ENCODE assay signal across 13 cellular contexts in genomic region chr18:59878644-59879043, GRCh38. TPM values are rescaled to one million over a fixed set of nuclear protein-coding genes. Genes with fewer than 3 reads are reported as not detected.
DNase-seq lines count a peak whose midpoint lies in the region; ATAC-seq and TF ChIP-seq lines count a peak whose summit lies in the region.
"Had no signal": no experiment of that assay in that cellular context is flagged by ENCODE, and none has a peak within 500 bp of the region (broad histone marks: within the 10 kb centered on the region; RNA-seq: fewer than 3 reads in every experiment).

No MANE protein-coding gene starts in this region.

- H3K79me2 ChIP-seq in ACC112 (ENCODE audit: control insufficient read depth, insufficient read depth, low read length, unreplicated experiment) = no peaks in the 10 kb centered on the region

- TF ChIP-seq CTCF in colonic mucosa (IDR thresholded peaks at IDR 0.05) = no peak

- peak overlapping the region; percentile 64 for H2AFZ ChIP-seq in ACC112 (ENCODE audit: low read length, unreplicated experiment)

- H3K36me3 ChIP-seq in ACC112 (ENCODE audit: insufficient read depth, low read length) (no peaks in the 10 kb centered on the region), colonic mucosa (no peaks in the 10 kb centered on the region)

- H3K4me1 ChIP-seq in ACC112 (ENCODE audit: control insufficient read depth, insufficient read depth, low read length, unreplicated experiment) (peaks cover 30% of the 10 kb centered on the region), colonic mucosa (no peaks in the 10 kb centered on the region)

- H3K27ac ChIP-seq in ACC112 (ENCODE audit: low read depth, low read length) (no peak overlapping the region), colonic mucosa (no peak overlapping the region)
- H3K27ac ChIP-seq: SK-N-MC had no signal

- intact Hi-C loops in colonic mucosa (cut with DNase I) (no loop called here), posterior cingulate gyrus (cut with DNase I) (no loop called here)

- H3K27me3 ChIP-seq in ACC112 (ENCODE audit: insufficient read depth, low read length) (no peaks in the 10 kb centered on the region), colonic mucosa (no peaks in the 10 kb centered on the region)

- ATAC-seq in GM18870 (IDR thresholded peaks at IDR 0.05; ENCODE audit: unreplicated experiment) = peak; percentile 48
- ATAC-seq in HG02642 (IDR thresholded peaks at IDR 0.05; ENCODE audit: poor library complexity, unreplicated experiment) = peak; percentile 39
- ATAC-seq: left colon had no signal

- no peak overlapping the region for H3K4me3 ChIP-seq in ACC112 (ENCODE audit: low read depth, low read length)
- H3K4me3 ChIP-seq in colonic mucosa = no peak overlapping the region
- H3K4me3 ChIP-seq: SK-N-MC had no signal

- DNase-seq in LHCN-M2 (ENCODE audit: low read depth) (peak; percentile 18), NCI-H82 treated with DMSO at 0.1 percent for 48 hours (lab: John Stamatoyannopoulos, UW; ENCODE audit: unreplicated experiment) (no peak), colonic mucosa (no peak), GM19238 (ENCODE audit: insufficient read length, low spot score) (no peak), posterior cingulate gyrus (no peak)
- DNase-seq: activated CD4-positive, alpha-beta T cell treated with anti-CD3 and anti-CD28 coated beads, Interleukin-2, amount 50 U/mL, for 48 hours; left colon; NCI-H524; stimulated activated naive CD4-positive, alpha-beta T cell treated with Interleukin-2 at 50 U/mL for 16 hours had no signal

- H3K9me3 ChIP-seq in colonic mucosa = no peaks in the 10 kb centered on the region

- no peak overlapping the region for H3K9ac ChIP-seq in colonic mucosa (ENCODE audit: low read depth in 2 of 2, low read length in 2 of 2)

RNA-seq across cellular contexts. Expression of gene PMAIP1, which starts 21.2 kb away (rescaled TPM):
- total RNA-seq in LHCN-M2 (2014; rRNA removed) (15.7 and 20.3 TPM in 2 replicates), colonic mucosa (1 to 10 TPM; 4.3 to 4.9 TPM)
- 2.2 TPM for polyA plus RNA-seq in LHCN-M2 (2012)
